Comparison of ENCODE assay signal across 15 cellular contexts in genomic region chr12:115920395-115921183, GRCh38.
"Had no signal": no experiment of that assay in that cellular context is flagged by ENCODE, and none has a peak within 500 bp of the region (broad histone marks: within the 10 kb centered on the region; RNA-seq: fewer than 3 reads in every experiment).

No MANE protein-coding gene starts in this region.

- H3K4me3 ChIP-seq: upper lobe of left lung had no signal

- H3K36me3 ChIP-seq: upper lobe of left lung had no signal

- DNase-seq: activated CD4-positive, alpha-beta T cell treated with anti-CD3 and anti-CD28 coated beads, Interleukin-2, amount 10 ng/mL, durations not matched to agents 24 days and 14 days; activated CD4-positive, CD25-positive, alpha-beta regulatory T cell; activated CD8-positive, alpha-beta memory T cell treated with anti-CD3 and anti-CD28 coated beads, Interleukin-2, amount 50 U/mL, for 4 hours; activated CD8-positive, alpha-beta T cell treated with anti-CD3 and anti-CD28 coated beads, Interleukin-2, amount 10 ng/mL, durations not matched to agents 7 days and 5 days; activated effector memory CD4-positive, alpha-beta T cell treated with anti-CD3 and anti-CD28 coated beads, Interleukin-2, amount 50 U/mL, for 16 hours; activated T-cell treated with anti-CD3 and anti-CD28 coated beads, Interleukin-2, amount 50 U/mL, for 48 hours; anterior cingulate cortex; foreskin melanocyte; mesendoderm; occipital lobe; right cardiac atrium; small intestine; stimulated activated naive CD8-positive, alpha-beta T cell treated with anti-CD3 and anti-CD28 coated beads, Interleukin-15, Interleukin-2, amounts not matched to agents 100 U/mL and 50 U/mL, for 24 hours; upper lobe of left lung had no signal

- H3K27ac ChIP-seq: upper lobe of left lung had no signal

- ATAC-seq: activated CD8-positive, alpha-beta T cell treated with anti-CD3 and anti-CD28 coated beads, Interleukin-2, amount 10 ng/mL, durations not matched to agents 7 days and 5 days; esophagus mucosa; right cardiac atrium; stimulated activated naive CD8-positive, alpha-beta T cell treated with anti-CD3 and anti-CD28 coated beads, Interleukin-15, Interleukin-2, amounts not matched to agents 100 U/mL and 50 U/mL, for 24 hours had no signal
